Comparison of ENCODE assay signal across 28 cellular contexts in the genomic region with DNA sequence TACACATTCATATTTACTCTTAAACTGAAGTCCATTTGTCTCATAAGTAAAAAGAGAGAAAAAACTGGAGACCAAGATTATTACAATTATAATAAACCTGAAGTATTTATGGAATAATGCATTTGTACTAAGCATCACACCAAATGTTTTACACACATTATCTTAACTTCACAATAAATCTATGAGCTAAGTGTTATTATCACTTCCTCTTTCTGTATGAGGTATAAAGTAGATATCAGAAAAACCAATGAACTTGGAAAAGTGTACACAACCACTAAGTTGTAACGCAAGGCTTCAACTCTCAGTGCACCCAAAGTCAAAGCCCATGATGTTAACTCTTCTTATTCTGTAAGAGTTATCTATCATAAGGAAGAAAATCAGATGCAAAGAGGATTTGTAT.
"Had no signal": no experiment of that assay in that cellular context is flagged by ENCODE, and none has a peak within 500 bp of the region (broad histone marks: within the 10 kb centered on the region; RNA-seq: fewer than 3 reads in every experiment).

No MANE protein-coding gene starts in this region.

- H3K4me1 Mint-ChIP-seq: stimulated activated effector memory CD8-positive, alpha-beta T cell treated with anti-CD3 and anti-CD28 coated beads, Interleukin-12 subunit alpha, Interleukin-12 subunit beta, amount 100 ng/mL, for 72 hours; stimulated activated memory B cell treated with anti-CD40 and anti-IgM and Interleukin-4, amounts not matched to agents 10 μg/mL and 1 μg/mL and 100 μg/mL, for 72 hours; stimulated activated naive B cell treated with anti-CD40 and anti-IgM and Interleukin-4, amounts not matched to agents 10 μg/mL and 1 μg/mL and 100 μg/mL, for 72 hours; stimulated activated naive CD8-positive, alpha-beta T cell treated with anti-CD3 and anti-CD28 coated beads, Interleukin-15, amount 100 ng/mL, for 72 hours had no signal

- H3K4me3 ChIP-seq: stomach, suprapubic skin, testis, thoracic aorta, thyroid gland, tibial artery, tibial nerve, transverse colon, upper lobe of left lung, upper lobe of right lung, uterus, vagina had no signal

- H3K36me3 Mint-ChIP-seq: stimulated activated effector memory CD8-positive, alpha-beta T cell treated with anti-CD3 and anti-CD28 coated beads, Interleukin-12 subunit alpha, Interleukin-12 subunit beta, amount 100 ng/mL, for 72 hours; stimulated activated memory B cell treated with anti-CD40 and anti-IgM and Interleukin-4, amounts not matched to agents 10 μg/mL and 1 μg/mL and 100 μg/mL, for 72 hours; stimulated activated naive B cell treated with anti-CD40 and anti-IgM and Interleukin-4, amounts not matched to agents 10 μg/mL and 1 μg/mL and 100 μg/mL, for 72 hours; type B pancreatic cell had no signal

- H3K36me3 ChIP-seq: stomach, suprapubic skin, thoracic aorta, thyroid gland, tibial artery, tibial nerve, transverse colon, upper lobe of left lung, upper lobe of right lung, uterus, vagina had no signal

- H3K27me3 Mint-ChIP-seq: stimulated activated memory B cell treated with anti-CD40 and anti-IgM and Interleukin-4, amounts not matched to agents 10 μg/mL and 1 μg/mL and 100 μg/mL, for 72 hours; stimulated activated naive B cell treated with anti-CD40 and anti-IgM and Interleukin-4, amounts not matched to agents 10 μg/mL and 1 μg/mL and 100 μg/mL, for 72 hours had no signal

- H3K9me3 Mint-ChIP-seq: stimulated activated effector memory CD8-positive, alpha-beta T cell treated with anti-CD3 and anti-CD28 coated beads, Interleukin-12 subunit alpha, Interleukin-12 subunit beta, amount 100 ng/mL, for 72 hours; stimulated activated naive CD8-positive, alpha-beta T cell treated with anti-CD3 and anti-CD28 coated beads, Interleukin-15, amount 100 ng/mL, for 72 hours; stimulated activated naive CD8-positive, alpha-beta T cell treated with anti-CD3 and anti-CD28 coated beads, Interleukin-15, Interleukin-2, amounts not matched to agents 100 ng/mL and 50 ng/mL, for 24 hours; type B pancreatic cell had no signal

- FAIRE-seq: urothelium cell line had no signal

- H3K4me3 Mint-ChIP-seq: stimulated activated effector memory CD8-positive, alpha-beta T cell treated with anti-CD3 and anti-CD28 coated beads, Interleukin-12 subunit alpha, Interleukin-12 subunit beta, amount 100 ng/mL, for 72 hours; stimulated activated memory B cell treated with anti-CD40 and anti-IgM and Interleukin-4, amounts not matched to agents 10 μg/mL and 1 μg/mL and 100 μg/mL, for 72 hours; stimulated activated naive B cell treated with anti-CD40 and anti-IgM and Interleukin-4, amounts not matched to agents 10 μg/mL and 1 μg/mL and 100 μg/mL, for 72 hours; stimulated activated naive CD8-positive, alpha-beta T cell treated with anti-CD3 and anti-CD28 coated beads, Interleukin-15, amount 100 ng/mL, for 72 hours; stimulated activated naive CD8-positive, alpha-beta T cell treated with anti-CD3 and anti-CD28 coated beads, Interleukin-15, Interleukin-2, amounts not matched to agents 100 ng/mL and 50 ng/mL, for 24 hours; type B pancreatic cell had no signal

- H3K27ac Mint-ChIP-seq: stimulated activated effector memory CD8-positive, alpha-beta T cell treated with anti-CD3 and anti-CD28 coated beads, Interleukin-12 subunit alpha, Interleukin-12 subunit beta, amount 100 ng/mL, for 72 hours; stimulated activated memory B cell treated with anti-CD40 and anti-IgM and Interleukin-4, amounts not matched to agents 10 μg/mL and 1 μg/mL and 100 μg/mL, for 72 hours; stimulated activated naive B cell treated with anti-CD40 and anti-IgM and Interleukin-4, amounts not matched to agents 10 μg/mL and 1 μg/mL and 100 μg/mL, for 72 hours; stimulated activated naive CD8-positive, alpha-beta T cell treated with anti-CD3 and anti-CD28 coated beads, Interleukin-15, amount 100 ng/mL, for 72 hours; stimulated activated naive CD8-positive, alpha-beta T cell treated with anti-CD3 and anti-CD28 coated beads, Interleukin-15, Interleukin-2, amounts not matched to agents 100 ng/mL and 50 ng/mL, for 24 hours; type B pancreatic cell had no signal

- H3K9me3 ChIP-seq: stomach, suprapubic skin, testis, thoracic aorta, thyroid gland, tibial artery, tibial nerve, transverse colon, upper lobe of left lung, upper lobe of right lung, uterus, vagina had no signal

- H3K27ac ChIP-seq: stomach, testis, thoracic aorta, tibial artery, tibial nerve, transverse colon, upper lobe of left lung, upper lobe of right lung, uterus had no signal

- H3K4me1 ChIP-seq: stomach, testis, tibial artery, tibial nerve, transverse colon, upper lobe of right lung, uterus had no signal

- DNase-seq: stimulated activated CD4-positive, alpha-beta T cell treated with anti-CD3 and anti-CD28 coated beads, Interleukin-2, amount 100 ng/mL, for 48 hours; stimulated activated CD4-positive, alpha-beta T cell treated with anti-CD3 and anti-CD28 coated beads, Interleukin-4, amount 100 ng/mL, for 1 hour; stimulated activated CD4-positive, alpha-beta T cell treated with anti-CD3 and anti-CD28 coated beads, Interleukin-4, amount 100 ng/mL, for 24 hours; stimulated activated CD4-positive, alpha-beta T cell treated with anti-CD3 and anti-CD28 coated beads, Interleukin-4, amount 100 ng/mL, for 4 hours; stimulated activated CD8-positive, alpha-beta memory T cell treated with anti-CD3 and anti-CD28 coated beads, Interleukin-4, amount 100 ng/mL, for 48 hours; stimulated activated naive B cell treated with anti-CD40 and anti-IgM and Interleukin-4, amounts not matched to agents 10 μg/mL and 1 μg/mL and 100 μg/mL, for 72 hours; stimulated activated naive CD4-positive, alpha-beta T cell; stimulated activated naive CD4-positive, alpha-beta T cell treated with Interleukin-2 at 50 U/mL for 16 hours; stimulated activated naive CD8-positive, alpha-beta T cell treated with anti-CD3 and anti-CD28 coated beads, Interleukin-15, amount 100 ng/mL, for 72 hours; stimulated activated naive CD8-positive, alpha-beta T cell treated with anti-CD3 and anti-CD28 coated beads, Interleukin-15, Interleukin-2, amounts not matched to agents 100 U/mL and 50 U/mL, for 24 hours; stomach; testis; thyroid gland; tibial artery; transverse colon; trophoblast cell; upper lobe of left lung; upper lobe of right lung; uterus had no signal

- ATAC-seq: stimulated activated effector memory CD8-positive, alpha-beta T cell treated with anti-CD3 and anti-CD28 coated beads, Interleukin-12 subunit alpha, Interleukin-12 subunit beta, amount 100 ng/mL, for 72 hours; stimulated activated memory B cell treated with anti-CD40 and anti-IgM and Interleukin-4, amounts not matched to agents 10 μg/mL and 1 μg/mL and 100 μg/mL, for 72 hours; stimulated activated naive B cell treated with anti-CD40 and anti-IgM and Interleukin-4, amounts not matched to agents 10 μg/mL and 1 μg/mL and 100 μg/mL, for 72 hours; stimulated activated naive CD8-positive, alpha-beta T cell treated with anti-CD3 and anti-CD28 coated beads, Interleukin-15, amount 100 ng/mL, for 72 hours; stimulated activated naive CD8-positive, alpha-beta T cell treated with anti-CD3 and anti-CD28 coated beads, Interleukin-15, Interleukin-2, amounts not matched to agents 100 U/mL and 50 U/mL, for 24 hours had no signal

- H3K27me3 ChIP-seq: stomach, suprapubic skin, testis, thyroid gland, tibial artery, tibial nerve, transverse colon, upper lobe of left lung, upper lobe of right lung, uterus, vagina had no signal
